ENCODE assay signal across 14 cellular contexts in the genomic region with DNA sequence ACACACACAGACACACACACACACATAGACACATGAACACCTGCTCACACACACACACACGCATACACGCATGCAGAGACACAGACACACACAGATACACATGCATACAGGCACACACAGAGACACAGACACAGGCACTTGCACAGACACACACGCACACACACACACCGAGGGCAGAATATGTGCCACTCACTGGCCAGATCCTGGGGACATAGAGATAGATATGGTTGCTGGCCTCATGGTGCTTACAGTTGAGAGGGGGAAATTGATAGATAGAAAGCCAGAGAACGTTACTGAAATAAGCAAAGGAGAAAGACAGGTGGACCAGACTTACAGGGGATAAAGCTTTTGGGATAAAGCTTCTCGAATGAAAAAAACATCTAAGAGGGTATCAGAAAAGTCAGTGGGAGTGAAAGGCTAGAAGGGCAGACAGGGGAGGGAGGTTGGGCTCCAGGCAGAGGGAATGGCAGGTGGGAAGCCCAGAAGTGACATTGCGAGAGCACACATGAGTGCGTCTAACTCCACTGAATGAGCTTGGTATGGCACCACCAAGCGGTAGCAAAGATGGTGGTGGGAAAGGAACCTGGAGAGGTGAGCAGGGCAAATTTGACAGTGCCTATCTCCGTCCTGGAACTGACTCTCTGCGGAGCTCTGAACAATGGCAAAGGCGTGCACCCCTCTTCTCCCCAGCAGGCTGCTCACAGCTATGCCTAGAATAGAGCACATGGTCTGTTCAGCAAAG.
DNase-seq lines count a peak whose midpoint lies in the region; ATAC-seq, FAIRE-seq and TF ChIP-seq lines count a peak whose summit lies in the region.
"Had no signal": no experiment of that assay in that cellular context is flagged by ENCODE, and none has a peak within 500 bp of the region (broad histone marks: within the 10 kb centered on the region; RNA-seq: fewer than 3 reads in every experiment).

No MANE protein-coding gene starts in this region.

- no peaks in the 10 kb centered on the region for H3K79me1 ChIP-seq in H1 (ENCODE audit: low read depth, low read length)
- H3K79me1 ChIP-seq in neuronal stem cell (ENCODE audit: low read depth, low read length), result no peaks in the 10 kb centered on the region

- intact Hi-C loops in CD4-positive, alpha-beta memory T cell (cut with micrococcal nuclease), result loop anchor here (1.0 kb wide), 1 partner anchor 463 kb away; no protein-coding TSS in a partner anchor

- H2BK12ac ChIP-seq in H1 (ENCODE audit: low read depth, low read length), result peak overlapping the region; percentile 91; the same call in 1 of the 2 replicates
- no peak overlapping the region for H2BK12ac ChIP-seq in neuronal stem cell (ENCODE audit: low read length)

- H4K20me1 ChIP-seq in H1 (replicated peaks in 1 of 2; ENCODE audit: control insufficient read depth in 1 of 2, insufficient read depth in 2 of 2, low read length in 2 of 2), result no peaks in the 10 kb centered on the region

- H2AFZ ChIP-seq in H1 (ENCODE audit: low read length) (no peak overlapping the region), neuronal stem cell (ENCODE audit: low read length) (no peak overlapping the region)

- H2AK5ac ChIP-seq in H1 (ENCODE audit: low read depth, low read length) (peak overlapping the region; percentile 97; the same call in 1 of the 2 replicates), neuronal stem cell (ENCODE audit: low read depth, low read length) (no peak overlapping the region)

- POLR2A ChIA-PET in H1 (lab: Charles Lee; ENCODE audit: partially characterized antibody), result interaction anchor here (1.1 kb wide), 1 partner anchor 13 kb away, joined by 4 read pairs; no protein-coding TSS in a partner anchor
- POLR2A ChIA-PET in CD4-positive, alpha-beta memory T cell (lab: Charles Lee; ENCODE audit: partially characterized antibody), result interaction anchor here (0.6 kb wide), 1 partner anchor 46 kb away, joined by 4 read pairs; no protein-coding TSS in a partner anchor

- H3K4me2 ChIP-seq in H1 (ENCODE audit: insufficient read depth in 1 of 2, low read depth in 2 of 2, low read length in 2 of 2) (no peak overlapping the region), neuronal stem cell (ENCODE audit: insufficient read depth, low read length, poor library complexity, severe bottlenecking) (no peak overlapping the region)

- H3K79me2 ChIP-seq in H1 (ENCODE audit: control insufficient read depth in 1 of 2, insufficient read depth in 2 of 2, low read length in 2 of 2), result no peaks in the 10 kb centered on the region

- ATAC-seq in HG03571 (IDR thresholded peaks at IDR 0.05; ENCODE audit: unreplicated experiment) (peak; percentile 68), GM21528 (IDR thresholded peaks at IDR 0.05; ENCODE audit: low FRiP score, unreplicated experiment) (no peak)
- no peak for ATAC-seq in activated T-cell treated with anti-CD3 and anti-CD28 coated beads, Interleukin-2, amount 50 U/mL, for 72 hours (replicated peaks in 1 of 2)
- ATAC-seq: natural killer cell had no signal

- peak; percentile 54 to 59 (median 57) for TF ChIP-seq CTCF in H1 (IDR thresholded peaks at IDR 0.05; ENCODE audit: control extremely low read depth in 1 of 3, insufficient read depth in 1 of 3, low read depth in 1 of 3, low read length in 3 of 3)

- FAIRE-seq in H1 (lab: Jason Lieb, UNC), result no peak

- H3K27me3 ChIP-seq in H1 (replicated peaks in 1 of 4; ENCODE audit: control insufficient read depth in 3 of 4, extremely low read depth in 1 of 4, insufficient read depth in 3 of 4, low read length in 3 of 4) (no peaks in the 10 kb centered on the region), neuronal stem cell (ENCODE audit: control insufficient read depth in 3 of 3, insufficient read depth in 3 of 3, low read depth in 1 of 3, low read length in 3 of 3) (no peaks in the 10 kb centered on the region)
- H3K27me3 ChIP-seq in CD4-positive, alpha-beta memory T cell (ENCODE audit: insufficient read depth, low read length), result no peaks in the 10 kb centered on the region
- H3K27me3 ChIP-seq: upper lobe of left lung had no signal

- H3K14ac ChIP-seq in H1 (ENCODE audit: insufficient read length) (no peak overlapping the region), neuronal stem cell (ENCODE audit: low read length) (no peak overlapping the region)

- H3K4me3 ChIP-seq in H1 (ENCODE audit: extremely low read depth in 1 of 4, insufficient read depth in 2 of 4, low read depth in 3 of 4, low read length in 4 of 4), result no peak overlapping the region
- H3K4me3 ChIP-seq in neuronal stem cell (ENCODE audit: low read length in 2 of 2), result peak overlapping the region in 1 of 2 donors; percentile 61
- no peak overlapping the region for H3K4me3 ChIP-seq in CD4-positive, alpha-beta memory T cell (ENCODE audit: low read length in 2 of 2)
- H3K4me3 ChIP-seq: upper lobe of left lung had no signal

- H4K8ac ChIP-seq in H1 (ENCODE audit: extremely low read depth, insufficient read depth, low read length), result no peak overlapping the region
- H4K8ac ChIP-seq in neuronal stem cell (ENCODE audit: low read depth, low read length), result no peak overlapping the region

- H3K4ac ChIP-seq in H1 (replicated peaks; ENCODE audit: insufficient read length, low read depth, low read length), result no peak overlapping the region
- no peak overlapping the region for H3K4ac ChIP-seq in neuronal stem cell (ENCODE audit: low read length)

- no peaks in the 10 kb centered on the region for H3K27me3 Mint-ChIP-seq in activated T-cell treated with anti-CD3 and anti-CD28 coated beads, Interleukin-2, amount 50 U/mL, for 72 hours (ENCODE audit: low read depth)
- H3K27me3 Mint-ChIP-seq in CD4-positive, alpha-beta memory T cell, result peaks cover 1 to 2% of the 10 kb centered on the region in 2 donors

- CTCF ChIA-PET in H1 (lab: Charles Lee; ENCODE audit: partially characterized antibody), result interaction anchor here (0.6 to 2.1 kb wide), 17 partner anchors 8 to 681 kb away, joined by 3 to 7 read pairs (median 3); no protein-coding TSS in a partner anchor
- CTCF ChIA-PET in CD4-positive, alpha-beta memory T cell (lab: Charles Lee; ENCODE audit: partially characterized antibody), result interaction anchor here (1.1 to 1.8 kb wide), 3 partner anchors 390 to 605 kb away, joined by 3 to 6 read pairs (median 3); a partner anchor contains a TSS

- peaks cover 8% of the 10 kb centered on the region for H3K4me1 Mint-ChIP-seq in activated T-cell treated with anti-CD3 and anti-CD28 coated beads, Interleukin-2, amount 50 U/mL, for 72 hours (ENCODE audit: low read depth)
- no peaks in the 10 kb centered on the region for H3K4me1 Mint-ChIP-seq in CD4-positive, alpha-beta memory T cell

- H3K18ac ChIP-seq in H1 (ENCODE audit: extremely low read depth, low read length) (0 out of 2 replicates have a peak overlapping the region, but pooled peaks have one; percentile 63), neuronal stem cell (ENCODE audit: low read length) (no peak overlapping the region)

- no peak overlapping the region for H3K56ac ChIP-seq in H1 (replicated peaks; ENCODE audit: insufficient read length, low read depth, low read length)

- WGBS in H1 (ENCODE audit: extremely low coverage in 1 of 2, insufficient coverage in 1 of 2, insufficient read length in 1 of 2, insufficient replicate concordance in 2 of 2, low coverage in 1 of 2, low lambda C conversion rate in 2 of 2, missing lambda C conversion rate in 1 of 2), 2 experiments, result 74% methylated on average over 12 of the region's 12 CpGs; no CpG with 5 or more reads in 1 of the 2 experiments
- no CpG with 5 or more reads among the region's 12 CpGs for WGBS in neuronal stem cell (ENCODE audit: extremely low coverage in 2 of 2, insufficient read length in 2 of 2, insufficient replicate concordance in 1 of 2), 2 donors

- H3K9me3 Mint-ChIP-seq in activated T-cell treated with anti-CD3 and anti-CD28 coated beads, Interleukin-2, amount 50 U/mL, for 72 hours, result peaks cover 2% of the 10 kb centered on the region in 2 donors
- peaks cover 0 to 2% (median 0%) of the 10 kb centered on the region in 8 donors for H3K9me3 Mint-ChIP-seq in CD4-positive, alpha-beta memory T cell
- H3K9me3 Mint-ChIP-seq: natural killer cell had no signal

- no peak for TF ChIP-seq POLR2A in H1 (IDR thresholded peaks at IDR 0.05; ENCODE audit: control extremely low read depth in 1 of 2, low read depth in 2 of 2, low read length in 2 of 2)

- no peak overlapping the region for H3K4me3 Mint-ChIP-seq in activated T-cell treated with anti-CD3 and anti-CD28 coated beads, Interleukin-2, amount 50 U/mL, for 72 hours
- no peak overlapping the region for H3K4me3 Mint-ChIP-seq in CD4-positive, alpha-beta memory T cell
- H3K4me3 Mint-ChIP-seq: natural killer cell had no signal

- H3K27ac ChIP-seq in H1 (ENCODE audit: low read depth, low read length) (no peak overlapping the region), neuronal stem cell (replicated peaks; ENCODE audit: low read length) (no peak overlapping the region)
- H3K27ac ChIP-seq in CD4-positive, alpha-beta memory T cell (ENCODE audit: low read depth, low read length), result no peak overlapping the region
- H3K27ac ChIP-seq: HL-60, upper lobe of left lung had no signal

- H4K5ac ChIP-seq in H1 (ENCODE audit: insufficient read length, low read depth, low read length), result no peak overlapping the region

- peak; percentile 63 to 72 for TF ChIP-seq RAD21 in H1 (IDR thresholded peaks at IDR 0.05 in 1 of 2, conservative IDR thresholded peaks at IDR 0.05 in 1 of 2; ENCODE audit: low read depth in 2 of 2, low read length in 2 of 2)

- no peak overlapping the region for H2BK5ac ChIP-seq in H1 (ENCODE audit: low read depth, low read length)
- no peak overlapping the region for H2BK5ac ChIP-seq in neuronal stem cell (ENCODE audit: low read length)

- TF ChIP-seq EP300 in H1 (IDR thresholded peaks at IDR 0.05; ENCODE audit: borderline replicate concordance in 1 of 2, low read depth in 2 of 2, low read length in 2 of 2), result no peak

- no peak overlapping the region for H2BK15ac ChIP-seq in H1 (ENCODE audit: low read length)
- H2BK15ac ChIP-seq in neuronal stem cell (ENCODE audit: low read length), result no peak overlapping the region

- H3K9me3 ChIP-seq in H1 (ENCODE audit: insufficient read depth in 2 of 2, low read depth in 1 of 2, low read length in 1 of 2) (no peaks in the 10 kb centered on the region), neuronal stem cell (replicated peaks in 1 of 2; ENCODE audit: control insufficient read depth in 2 of 2, insufficient read depth in 1 of 2, low read depth in 1 of 2, low read length in 2 of 2) (peaks cover 4 to 6% of the 10 kb centered on the region in 2 donors)
- H3K9me3 ChIP-seq in CD4-positive, alpha-beta memory T cell (ENCODE audit: control insufficient read depth in 1 of 2, low read length in 2 of 2), result no peaks in the 10 kb centered on the region
- H3K9me3 ChIP-seq: upper lobe of left lung had no signal

- no peak overlapping the region for H3K23ac ChIP-seq in H1 (ENCODE audit: insufficient read length)
- no peak overlapping the region for H3K23ac ChIP-seq in neuronal stem cell (ENCODE audit: low read depth, low read length, poor library complexity)

- no peak overlapping the region for H3K27ac Mint-ChIP-seq in activated T-cell treated with anti-CD3 and anti-CD28 coated beads, Interleukin-2, amount 50 U/mL, for 72 hours
- no peak overlapping the region for H3K27ac Mint-ChIP-seq in CD4-positive, alpha-beta memory T cell
- H3K27ac Mint-ChIP-seq: natural killer cell had no signal

- H2BK120ac ChIP-seq in H1 (replicated peaks; ENCODE audit: low read depth, low read length), result no peak overlapping the region
- H2BK120ac ChIP-seq in neuronal stem cell (ENCODE audit: low read depth, low read length), result no peak overlapping the region

- no peaks in the 10 kb centered on the region for H3K4me1 ChIP-seq in H1 (replicated peaks in 1 of 4; ENCODE audit: control insufficient read depth in 3 of 4, insufficient read depth in 4 of 4, low read length in 3 of 4)
- H3K4me1 ChIP-seq in neuronal stem cell (ENCODE audit: control insufficient read depth in 2 of 2, insufficient read depth in 1 of 2, low read depth in 1 of 2, low read length in 2 of 2), result no peaks in the 10 kb centered on the region
- H3K4me1 ChIP-seq in CD4-positive, alpha-beta memory T cell (ENCODE audit: insufficient read depth, low read length), result no peaks in the 10 kb centered on the region
- H3K4me1 ChIP-seq: upper lobe of left lung had no signal

- H2BK20ac ChIP-seq in H1 (ENCODE audit: low read length), result 0 out of 2 replicates have a peak overlapping the region, but pooled peaks have one; percentile 34

- H3K36me3 ChIP-seq in H1 (ENCODE audit: control insufficient read depth in 2 of 4, insufficient read depth in 4 of 4, low read length in 3 of 4) (no peaks in the 10 kb centered on the region), neuronal stem cell (replicated peaks in 1 of 2; ENCODE audit: control insufficient read depth in 2 of 2, insufficient read depth in 2 of 2, low read length in 2 of 2) (no peaks in the 10 kb centered on the region)
- no peaks in the 10 kb centered on the region for H3K36me3 ChIP-seq in CD4-positive, alpha-beta memory T cell (ENCODE audit: insufficient read depth, low read length)
- H3K36me3 ChIP-seq: upper lobe of left lung had no signal

- no peaks in the 10 kb centered on the region; the same call in 1 of the 2 replicates for H3K23me2 ChIP-seq in H1 (ENCODE audit: low read depth, low read length)

- H3K9ac ChIP-seq in H1 (replicated peaks in 1 of 4; ENCODE audit: extremely low read depth in 1 of 4, low read depth in 3 of 4, low read length in 3 of 4) (no peak overlapping the region), neuronal stem cell (ENCODE audit: low read depth, low read length, poor library complexity) (peak overlapping the region; percentile 0)

- peak; percentile 15 for DNase-seq in activated CD4-positive, alpha-beta T cell treated with anti-CD3 and anti-CD28 coated beads for 48 hours
- no peak for DNase-seq in activated CD4-positive, alpha-beta T cell treated with anti-CD3 and anti-CD28 coated beads, Interleukin-2, amount 50 U/mL, for 1 hour
- DNase-seq in H1 (ENCODE audit: low read depth in 1 of 2, low spot score in 2 of 2) (peak in 1 of 2 experiments; percentile 54), neuronal stem cell (ENCODE audit: low spot score) (no peak)
- no peak for DNase-seq in activated T-cell treated with anti-CD3 and anti-CD28 coated beads, Interleukin-2, amount 50 U/mL, for 72 hours
- DNase-seq in CD4-positive, alpha-beta memory T cell, result no peak
- DNase-seq: activated CD8-positive, alpha-beta memory T cell treated with anti-CD3 and anti-CD28 coated beads, Interleukin-2, amount 50 U/mL, for 48 hours; natural killer cell; NCI-H2081 treated with DMSO at 0.1 percent for 48 hours; stimulated activated CD4-positive, alpha-beta T cell treated with anti-CD3 and anti-CD28 coated beads, Interleukin-2, amount 100 ng/mL, for 48 hours; upper lobe of left lung had no signal

- H4K91ac ChIP-seq in H1 (replicated peaks; ENCODE audit: insufficient read length, low read length) (peak overlapping the region; percentile 86), neuronal stem cell (ENCODE audit: low read depth, low read length, poor library complexity) (no peak overlapping the region)

- H3K36me3 Mint-ChIP-seq in activated T-cell treated with anti-CD3 and anti-CD28 coated beads, Interleukin-2, amount 50 U/mL, for 72 hours (ENCODE audit: insufficient read depth in 2 of 2), result no peaks in the 10 kb centered on the region
- no peaks in the 10 kb centered on the region for H3K36me3 Mint-ChIP-seq in CD4-positive, alpha-beta memory T cell
